1 cellular context compared by ENCODE assay signal in genomic region chr14:96802963-96803362, GRCh38.
TF ChIP-seq lines count a peak whose summit lies in the region.

No MANE protein-coding gene starts in this region.

TF ChIP-seq in GM12878, 131 proteins besides CTCF, POLR2A, EP300 and RAD21 (continued from another document):
- TF ChIP-seq ZBTB4 (CRISPR knock-in tag; IDR thresholded peaks at IDR 0.05) = no peak
- no peak for TF ChIP-seq SP1 (IDR thresholded peaks at IDR 0.05; ENCODE audit: low read depth, low read length)
- no peak for TF ChIP-seq BMI1 (IDR thresholded peaks at IDR 0.05; ENCODE audit: borderline replicate concordance)
- no peak for TF ChIP-seq PKNOX1 (IDR thresholded peaks at IDR 0.05)
- TF ChIP-seq PAX8 (IDR thresholded peaks at IDR 0.05) = no peak
- TF ChIP-seq HDGF (IDR thresholded peaks at IDR 0.05) = no peak
- no peak for TF ChIP-seq ZNF24 (IDR thresholded peaks at IDR 0.05)
- TF ChIP-seq MYB (IDR thresholded peaks at IDR 0.05; ENCODE audit: borderline replicate concordance, low read depth, low read length) = no peak
- no peak for TF ChIP-seq ZBTB11 (CRISPR knock-in tag; IDR thresholded peaks at IDR 0.05)
- no peak for TF ChIP-seq CEBPB (IDR thresholded peaks at IDR 0.05; ENCODE audit: borderline replicate concordance in 1 of 2, low read depth in 2 of 2, low read length in 2 of 2)
- TF ChIP-seq CBX3 (IDR thresholded peaks at IDR 0.05; ENCODE audit: borderline replicate concordance, low read depth) = no peak
- TF ChIP-seq IRF5 (IDR thresholded peaks at IDR 0.05; ENCODE audit: borderline replicate concordance) = no peak
- TF ChIP-seq MTA3 (IDR thresholded peaks at IDR 0.05; ENCODE audit: borderline replicate concordance, low read length) = no peak
- no peak for TF ChIP-seq GATAD2B (conservative IDR thresholded peaks at IDR 0.05; ENCODE audit: low read depth)
- TF ChIP-seq ETV6 (conservative IDR thresholded peaks at IDR 0.05 in 1 of 2, IDR thresholded peaks at IDR 0.05 in 1 of 2; ENCODE audit: borderline replicate concordance in 1 of 2, low read depth in 1 of 2) = no peak
- no peak for TF ChIP-seq SMAD5 (IDR thresholded peaks at IDR 0.05; ENCODE audit: low read depth)
- TF ChIP-seq KDM1A (IDR thresholded peaks at IDR 0.05; ENCODE audit: borderline replicate concordance) = no peak
- no peak for TF ChIP-seq PBX3 (IDR thresholded peaks at IDR 0.05; ENCODE audit: insufficient replicate concordance, low read depth, low read length)
